Comparison of ENCODE assay signal across 17 cellular contexts in the genomic region with DNA sequence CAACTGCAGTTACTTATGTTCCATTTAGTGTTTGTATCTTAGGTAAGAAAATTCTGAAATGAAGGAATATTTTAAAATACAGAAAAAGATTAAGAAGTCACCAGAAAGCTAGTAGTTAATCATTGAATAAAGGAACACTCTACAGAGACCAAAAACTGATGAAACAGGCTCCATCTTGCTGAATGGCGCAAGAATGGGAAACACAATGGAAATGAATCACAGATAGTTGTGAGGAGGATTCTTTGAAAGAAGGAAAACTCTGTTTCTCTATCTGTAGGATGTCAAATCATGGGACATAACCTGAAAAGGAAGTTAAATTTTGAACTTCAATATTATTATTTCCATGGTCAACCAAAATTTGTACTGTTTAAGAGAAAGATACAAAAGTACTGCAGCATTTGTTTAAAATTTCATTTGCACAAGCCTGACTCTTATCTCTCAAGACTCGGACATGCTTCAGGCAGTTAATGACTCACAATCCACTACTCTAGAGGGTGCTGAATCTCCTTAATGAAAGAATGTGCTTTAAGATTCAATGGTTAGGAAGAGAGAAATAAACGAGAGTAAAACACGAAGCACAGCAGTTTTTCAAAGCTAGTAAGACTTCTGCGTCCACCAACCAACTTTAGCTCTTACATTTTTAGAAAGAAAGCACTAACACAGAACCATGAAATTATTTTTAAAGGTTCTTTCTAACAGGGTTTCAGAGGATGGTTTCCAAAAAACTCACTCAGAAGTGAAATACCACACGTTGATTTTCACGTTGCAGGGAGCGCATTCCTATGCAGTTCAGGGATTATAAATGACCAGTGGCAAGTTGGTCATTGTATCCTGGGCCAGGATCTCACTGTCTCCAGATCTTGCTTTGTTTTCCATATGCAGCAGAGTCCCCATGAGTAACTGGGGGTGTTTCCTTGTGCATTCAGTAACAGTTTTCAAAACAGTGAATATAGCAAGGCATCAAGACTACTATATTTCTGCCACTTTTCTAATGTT.
DNase-seq lines count a peak whose midpoint lies in the region; ATAC-seq and TF ChIP-seq lines count a peak whose summit lies in the region.
"Had no signal": no experiment of that assay in that cellular context is flagged by ENCODE, and none has a peak within 500 bp of the region (broad histone marks: within the 10 kb centered on the region; RNA-seq: fewer than 3 reads in every experiment).

No MANE protein-coding gene starts in this region.

- 33 to 41% methylated on average over 3 of the region's 8 CpGs for WGBS in mesodermal cell (ENCODE audit: insufficient coverage in 2 of 2), 2 experiments

- H3K4me1 ChIP-seq in fibroblast of lung (ENCODE audit: control insufficient read depth, extremely low read depth, insufficient read depth, low read length): no peaks in the 10 kb centered on the region
- H3K4me1 ChIP-seq in mesodermal cell (ENCODE audit: control insufficient read depth, insufficient read depth, low read length, poor library complexity, severe bottlenecking): peaks cover 22% of the 10 kb centered on the region
- no peaks in the 10 kb centered on the region for H3K4me1 ChIP-seq in naive thymus-derived CD4-positive, alpha-beta T cell (ENCODE audit: control insufficient read depth in 2 of 2, insufficient read depth in 2 of 2, low read length in 2 of 2)
- H3K4me1 ChIP-seq: spleen had no signal

- H3K9me3 ChIP-seq in fibroblast of lung (ENCODE audit: control insufficient read depth, insufficient read depth, low read depth, low read length) (no peaks in the 10 kb centered on the region), mesodermal cell (ENCODE audit: control insufficient read depth, low read length) (no peaks in the 10 kb centered on the region)
- H3K9me3 ChIP-seq in naive thymus-derived CD4-positive, alpha-beta T cell (ENCODE audit: control insufficient read depth in 2 of 3, low read length in 3 of 3): no peaks in the 10 kb centered on the region
- H3K9me3 ChIP-seq: spleen had no signal

- H3K4me2 ChIP-seq in fibroblast of lung (ENCODE audit: extremely low read depth, insufficient read depth, low read length): no peak overlapping the region

- H3K9ac ChIP-seq in fibroblast of lung (ENCODE audit: insufficient read depth, low read length): no peak overlapping the region

- DNase-seq in Daoy (ENCODE audit: low read depth): peak; percentile 73
- peak; percentile 59 for DNase-seq in RPMI7951 (ENCODE audit: low read depth)
- DNase-seq in fibroblast of lung (ENCODE audit: low read depth in 2 of 2): peak; percentile 54 to 74
- no peak for DNase-seq in NCI-H2107 (lab: John Stamatoyannopoulos, UW)
- DNase-seq in GOT3 (lab: John Stamatoyannopoulos, UW): no peak
- DNase-seq in naive thymus-derived CD4-positive, alpha-beta T cell: no peak
- no peak for DNase-seq in cerebellum (ENCODE audit: low spot score)
- DNase-seq: activated CD4-positive, alpha-beta T cell treated with anti-CD3 and anti-CD28 coated beads for 1 hour; HCEC 1CT; NCI-H1436; NCI-H510A treated with DMSO at 0.1 percent for 48 hours; occipital lobe; spleen had no signal

- H3K27ac Mint-ChIP-seq in naive thymus-derived CD4-positive, alpha-beta T cell: no peak overlapping the region
- H3K27ac Mint-ChIP-seq: activated naive CD4-positive, alpha-beta T cell treated with anti-CD3 and anti-CD28 coated beads, Interleukin-2, amount 50 U/mL, for 72 hours had no signal

- no peak for ATAC-seq in naive thymus-derived CD4-positive, alpha-beta T cell
- ATAC-seq: activated naive CD4-positive, alpha-beta T cell treated with anti-CD3 and anti-CD28 coated beads, Interleukin-2, amount 50 U/mL, for 72 hours; K562; Panc1 had no signal

- no peaks in the 10 kb centered on the region for H4K20me1 ChIP-seq in fibroblast of lung (ENCODE audit: control insufficient read depth, extremely low read depth, insufficient read depth, low read length)

- POLR2A ChIA-PET in naive thymus-derived CD4-positive, alpha-beta T cell (lab: Charles Lee): no interaction called here

- H3K4me3 Mint-ChIP-seq in naive thymus-derived CD4-positive, alpha-beta T cell: no peak overlapping the region

- no peak overlapping the region for H3K4me3 ChIP-seq in fibroblast of lung (replicated peaks in 1 of 4; ENCODE audit: control extremely low read depth in 1 of 4, insufficient read depth in 1 of 4, low read depth in 3 of 4, low read length in 4 of 4)
- H3K4me3 ChIP-seq in mesodermal cell (ENCODE audit: extremely low read depth, insufficient read depth, low read length, poor library complexity, severe bottlenecking): no peak overlapping the region
- H3K4me3 ChIP-seq in naive thymus-derived CD4-positive, alpha-beta T cell (ENCODE audit: low read length): no peak overlapping the region
- H3K4me3 ChIP-seq: K562, spleen had no signal

- no peaks in the 10 kb centered on the region for H3K36me3 Mint-ChIP-seq in naive thymus-derived CD4-positive, alpha-beta T cell

- intact Hi-C loops in naive thymus-derived CD4-positive, alpha-beta T cell (cut with micrococcal nuclease): no loop called here

- H3K27me3 ChIP-seq in fibroblast of lung (ENCODE audit: control insufficient read depth, insufficient read depth, low read length): no peaks in the 10 kb centered on the region
- H3K27me3 ChIP-seq in naive thymus-derived CD4-positive, alpha-beta T cell (ENCODE audit: control insufficient read depth in 2 of 2, insufficient read depth in 2 of 2, low read length in 2 of 2): no peaks in the 10 kb centered on the region

- H3K36me3 ChIP-seq in fibroblast of lung (ENCODE audit: control insufficient read depth, insufficient read depth, low read length) (no peaks in the 10 kb centered on the region), mesodermal cell (ENCODE audit: control insufficient read depth, insufficient read depth, low read length) (no peaks in the 10 kb centered on the region)
- no peaks in the 10 kb centered on the region for H3K36me3 ChIP-seq in naive thymus-derived CD4-positive, alpha-beta T cell (ENCODE audit: control insufficient read depth in 2 of 3, insufficient read depth in 3 of 3, low read length in 3 of 3)
- H3K36me3 ChIP-seq: spleen had no signal

- CTCF ChIA-PET in naive thymus-derived CD4-positive, alpha-beta T cell (lab: Charles Lee): no interaction called here

- H3K79me2 ChIP-seq in fibroblast of lung (ENCODE audit: control insufficient read depth, insufficient read depth, low read length): no peaks in the 10 kb centered on the region

- no peak for TF ChIP-seq CTCF in fibroblast of lung (conservative IDR thresholded peaks at IDR 0.05 in 1 of 2, IDR thresholded peaks at IDR 0.05 in 1 of 2; ENCODE audit: low read depth in 1 of 2, low read length in 2 of 2)

- H2AFZ ChIP-seq in fibroblast of lung (ENCODE audit: low read length): no peak overlapping the region

- H3K27ac ChIP-seq in fibroblast of lung (ENCODE audit: insufficient read depth, low read length): no peak overlapping the region
- H3K27ac ChIP-seq in mesodermal cell (ENCODE audit: low read depth, low read length, severe bottlenecking): peak overlapping the region; percentile 95
- no peak overlapping the region for H3K27ac ChIP-seq in naive thymus-derived CD4-positive, alpha-beta T cell (ENCODE audit: low read depth, low read length)
- H3K27ac ChIP-seq: spleen had no signal

- no peaks in the 10 kb centered on the region for H3K9me3 Mint-ChIP-seq in naive thymus-derived CD4-positive, alpha-beta T cell
- H3K9me3 Mint-ChIP-seq: activated naive CD4-positive, alpha-beta T cell treated with anti-CD3 and anti-CD28 coated beads, Interleukin-2, amount 50 U/mL, for 72 hours had no signal

- peaks cover 0 to 5% (median 3%) of the 10 kb centered on the region in 7 donors for H3K4me1 Mint-ChIP-seq in naive thymus-derived CD4-positive, alpha-beta T cell

- peaks cover 12 to 24% (median 17%) of the 10 kb centered on the region in 5 donors for H3K27me3 Mint-ChIP-seq in naive thymus-derived CD4-positive, alpha-beta T cell

Comparison
In these comparisons a context has a peak if more than half of its experiments do, and no peak if none do; other contexts are left out.
1. DNase-seq: peak in Daoy (single experiment), RPMI7951 (single experiment) and fibroblast of lung (2 of 2); none in NCI-H2107 (single experiment), GOT3 (single experiment), naive thymus-derived CD4-positive, alpha-beta T cell (0 of 9) and cerebellum (single experiment).